8 cellular contexts compared by ENCODE assay signal in genomic region chr16:67659675-67660563, GRCh38. TPM values are rescaled to one million over a fixed set of nuclear protein-coding genes. Genes with fewer than 3 reads are reported as not detected.
DNase-seq lines count a peak whose midpoint lies in the region; ATAC-seq and TF ChIP-seq lines count a peak whose summit lies in the region.

TSS of gene ACD (minus strand) at chr16:67660260. CDS start at chr16:67660220, 40 bp downstream.

- peak; percentile 56 for ATAC-seq in HG03432 (IDR thresholded peaks at IDR 0.05; ENCODE audit: unreplicated experiment)

- no peak for TF ChIP-seq RAD21 in liver (IDR thresholded peaks at IDR 0.05)

- TF ChIP-seq CTCF in liver (IDR thresholded peaks at IDR 0.05; ENCODE audit: low read depth, low read length, missing input control), result no peak

- peaks cover 36 to 64% (median 48%) of the 10 kb centered on the region in 11 experiments; a peak in 21 of 22 replicates for H3K36me3 ChIP-seq in BLaER1 treated with 17β-estradiol and CSF1 and Interleukin-3, amounts not matched to agents 10 nM and 100 nM
- H3K36me3 ChIP-seq in liver (ENCODE audit: control insufficient read depth in 4 of 4, insufficient read depth in 3 of 4, low read depth in 1 of 4, low read length in 3 of 4), result peaks cover 0 to 1% (median 0%) of the 10 kb centered on the region in 4 donors

- H3K4me1 ChIP-seq in BLaER1 treated with 17β-estradiol and CSF1 and Interleukin-3, amounts not matched to agents 10 nM and 100 nM, result peaks cover 23 to 45% (median 30%) of the 10 kb centered on the region in 10 experiments
- H3K4me1 ChIP-seq in liver (ENCODE audit: control insufficient read depth in 4 of 4, insufficient read depth in 4 of 4, low read length in 3 of 4), result peaks cover 11 to 52% (median 36%) of the 10 kb centered on the region in 4 donors

- DNase-seq in NCI-H748 treated with DMSO at 0.1 percent for 48 hours (lab: John Stamatoyannopoulos, UW) (peak; percentile 54), dermis blood vessel endothelial cell (peak; percentile 92)
- peak; percentile 92 for DNase-seq in activated CD4-positive, alpha-beta T cell treated with anti-CD3 and anti-CD28 coated beads, Interleukin-2, amount 50 U/mL, for 48 hours
- peak; percentile 93 for DNase-seq in stimulated activated CD4-positive, alpha-beta T cell treated with anti-CD3 and anti-CD28 coated beads, Interleukin-4, amount 100 ng/mL, for 24 hours

- no peaks in the 10 kb centered on the region for H3K9me3 ChIP-seq in BLaER1 treated with 17β-estradiol and CSF1 and Interleukin-3, amounts not matched to agents 10 nM and 100 nM (replicated peaks in 1 of 11)
- H3K9me3 ChIP-seq in liver (ENCODE audit: control insufficient read depth in 4 of 4, low read length in 3 of 4), result no peaks in the 10 kb centered on the region

- WGBS in liver, result under 1% methylated on average over 83 of the region's 83 CpGs

- H3K27me3 ChIP-seq in BLaER1 treated with 17β-estradiol and CSF1 and Interleukin-3, amounts not matched to agents 10 nM and 100 nM, result no peaks in the 10 kb centered on the region
- H3K27me3 ChIP-seq in liver (ENCODE audit: control insufficient read depth in 4 of 4, insufficient read depth in 4 of 4, low read length in 3 of 4), result no peaks in the 10 kb centered on the region

- peak within 1 kb of the TSS; percentile 82 to 99 (median 98) for H3K4me2 ChIP-seq in BLaER1 treated with 17β-estradiol and CSF1 and Interleukin-3, amounts not matched to agents 10 nM and 100 nM

- peak; percentile 88 for TF ChIP-seq POLR2A in GM19193 (IDR thresholded peaks at IDR 0.05; ENCODE audit: extremely low read depth, insufficient read depth, insufficient read length)

- H3K4me3 ChIP-seq in BLaER1 treated with 17β-estradiol and CSF1 and Interleukin-3, amounts not matched to agents 10 nM and 100 nM, result peak within 1 kb of the TSS; percentile 77 to 100 (median 94)
- H3K4me3 ChIP-seq in liver (ENCODE audit: low read depth in 1 of 3, low read length in 3 of 3), result peak within 1 kb of the TSS; percentile 73 to 98 (median 77)

- H3K27ac ChIP-seq in BLaER1 treated with 17β-estradiol and CSF1 and Interleukin-3, amounts not matched to agents 10 nM and 100 nM, result peak within 1 kb of the TSS; percentile 44 to 83 (median 77); a peak in 21 of 22 replicates
- H3K27ac ChIP-seq in liver (ENCODE audit: low read depth in 1 of 2, low read length in 2 of 2), result peak within 1 kb of the TSS; percentile 91 to 98

- H4K20me1 ChIP-seq in BLaER1 treated with 17β-estradiol and CSF1 and Interleukin-3, amounts not matched to agents 10 nM and 100 nM, result peaks cover 0 to 74% (median 29%) of the 10 kb centered on the region in 11 experiments; a peak in 17 of 22 replicates

- peak within 1 kb of the TSS; percentile 80 to 92 (median 86) for H3K9ac ChIP-seq in BLaER1 treated with 17β-estradiol and CSF1 and Interleukin-3, amounts not matched to agents 10 nM and 100 nM
- H3K9ac ChIP-seq in liver (ENCODE audit: low read depth in 1 of 2, low read length in 2 of 2), result peak within 1 kb of the TSS; percentile 36 to 79

TF ChIP-seq in liver, 16 proteins besides CTCF, POLR2A, EP300 and RAD21:
- TF ChIP-seq FOXA2 (IDR thresholded peaks at IDR 0.05) (no peak), SP1 (IDR thresholded peaks at IDR 0.05) (peak; percentile 5), GABPA (IDR thresholded peaks at IDR 0.05 in 1 of 2, conservative IDR thresholded peaks at IDR 0.05 in 1 of 2) (peak in 1 of 2 donors; percentile 82), ATF3 (IDR thresholded peaks at IDR 0.05) (no peak), YY1 (IDR thresholded peaks at IDR 0.05) (peak; percentile 38), TAF1 (conservative IDR thresholded peaks at IDR 0.05) (no peak)
TF ChIP-seq in liver: peak in this region for 3.

RNA-seq across cellular contexts. Expression of gene ACD, which starts in this region (rescaled TPM):
- total RNA-seq in dermis blood vessel endothelial cell (14.5 and 17.8 TPM in 2 replicates), liver (1 to 10 TPM; 4.3 to 5.6 TPM)
- 1 to 10 TPM; 4.7 to 5.6 TPM for polyA plus RNA-seq in liver

Comparison
In these comparisons a context has a peak if more than half of its experiments do, and no peak if none do; other contexts are left out.
1. Peak in every context shown above with its lines: DNase-seq, ATAC-seq, H3K4me3 ChIP-seq and H3K27ac ChIP-seq.